In the genomic region with DNA sequence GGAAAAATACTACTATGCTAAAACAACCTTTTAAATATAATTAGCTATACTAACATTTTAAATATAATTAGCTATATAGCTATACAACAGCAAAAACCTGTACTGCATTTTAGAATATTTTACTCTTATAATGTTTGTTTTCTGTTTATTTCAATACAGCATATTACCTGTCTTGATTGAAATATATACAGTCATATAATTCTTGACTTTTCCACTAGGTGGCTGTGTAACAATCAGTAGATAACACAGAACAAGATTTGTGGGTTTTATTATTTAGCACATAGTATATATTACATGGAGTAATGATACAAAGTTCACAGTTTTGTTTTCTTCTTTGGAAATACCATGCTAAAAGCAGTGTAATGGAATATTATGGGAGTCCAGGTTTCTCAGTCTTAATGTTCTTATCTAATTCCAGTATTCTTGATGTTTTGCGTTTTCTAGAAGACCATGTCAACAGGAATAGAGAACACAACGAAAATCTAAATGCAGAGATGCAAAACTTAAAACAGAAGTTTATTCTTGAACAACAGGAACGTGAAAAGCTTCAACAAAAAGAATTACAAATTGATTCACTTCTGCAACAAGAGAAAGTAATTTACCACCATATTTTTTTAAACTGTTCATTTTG, we compare ENCODE assay signal across 9 cellular contexts. TPM values are rescaled to one million over a fixed set of nuclear protein-coding genes. Genes with fewer than 3 reads are reported as not detected.
DNase-seq lines count a peak whose midpoint lies in the region; ATAC-seq, FAIRE-seq and TF ChIP-seq lines count a peak whose summit lies in the region.
"Had no signal": no experiment of that assay in that cellular context is flagged by ENCODE, and none has a peak within 500 bp of the region (broad histone marks: within the 10 kb centered on the region; RNA-seq: fewer than 3 reads in every experiment).

No MANE protein-coding gene starts in this region.

- H3K4me2 ChIP-seq in endothelial cell of umbilical vein (ENCODE audit: insufficient read depth, low read length) (no peak overlapping the region), smooth muscle cell (no peak overlapping the region)
- H3K4me2 ChIP-seq: BLaER1 had no signal

- no peaks in the 10 kb centered on the region for H3K9me1 ChIP-seq in endothelial cell of umbilical vein (replicated peaks; ENCODE audit: control insufficient read depth, extremely low read depth, insufficient read depth, low read length)

- H3K4me3 ChIP-seq in endothelial cell of umbilical vein (replicated peaks in 1 of 3; ENCODE audit: insufficient read depth in 1 of 3, low read depth in 1 of 3, low read length in 3 of 3), result no peak overlapping the region
- no peak overlapping the region for H3K4me3 ChIP-seq in smooth muscle cell
- H3K4me3 ChIP-seq: BLaER1 had no signal

- H2AFZ ChIP-seq in endothelial cell of umbilical vein (ENCODE audit: low read depth, low read length), result no peak overlapping the region
- no peak overlapping the region for H2AFZ ChIP-seq in smooth muscle cell (ENCODE audit: low read depth)

- intact Hi-C loops in endothelial cell of umbilical vein (cut with micrococcal nuclease), result loop anchor here (1.0 to 10.0 kb wide), 2 partner anchors 30 to 1031 kb away; no protein-coding TSS in a partner anchor

- peaks cover 6% of the 10 kb centered on the region for H3K4me1 Mint-ChIP-seq in activated naive CD4-positive, alpha-beta T cell treated with anti-CD3 and anti-CD28 coated beads, Interleukin-2, amount 10 ng/mL, durations not matched to agents 7 days and 5 days

- no peak overlapping the region for H3K27ac Mint-ChIP-seq in activated naive CD4-positive, alpha-beta T cell treated with anti-CD3 and anti-CD28 coated beads, Interleukin-2, amount 10 ng/mL, durations not matched to agents 7 days and 5 days

- H3K27me3 ChIP-seq in endothelial cell of umbilical vein (ENCODE audit: control insufficient read depth in 2 of 2, insufficient read depth in 2 of 2, low read length in 2 of 2) (no peaks in the 10 kb centered on the region), smooth muscle cell (ENCODE audit: low read depth) (no peaks in the 10 kb centered on the region)
- H3K27me3 ChIP-seq: BLaER1 had no signal

- DNase-seq in NCI-H1436 (lab: John Stamatoyannopoulos, UW) (peak; percentile 2), NCI-H1436 treated with DMSO at 0.1 percent for 48 hours (lab: John Stamatoyannopoulos, UW) (no peak), endothelial cell of umbilical vein (ENCODE audit: low read depth, low spot score) (peak; percentile 18), smooth muscle cell (lab: John Stamatoyannopoulos, UW; ENCODE audit: unreplicated experiment) (no peak)
- DNase-seq in activated naive CD4-positive, alpha-beta T cell treated with anti-CD3 and anti-CD28 coated beads, Interleukin-2, amount 10 ng/mL, durations not matched to agents 7 days and 5 days, result no peak

- peaks cover 7% of the 10 kb centered on the region for H3K4me1 ChIP-seq in endothelial cell of umbilical vein (ENCODE audit: control insufficient read depth, extremely low read depth, insufficient read depth, low read length)
- no peaks in the 10 kb centered on the region for H3K4me1 ChIP-seq in smooth muscle cell (ENCODE audit: low read depth)
- H3K4me1 ChIP-seq: BLaER1 had no signal

- peaks cover 65% of the 10 kb centered on the region for H3K36me3 Mint-ChIP-seq in activated naive CD4-positive, alpha-beta T cell treated with anti-CD3 and anti-CD28 coated beads, Interleukin-2, amount 10 ng/mL, durations not matched to agents 7 days and 5 days

- TF ChIP-seq CTCF in endothelial cell of umbilical vein (IDR thresholded peaks at IDR 0.05; ENCODE audit: extremely low read depth in 1 of 2, insufficient read depth in 1 of 2, low read depth in 1 of 2, low read length in 2 of 2), result no peak
- peak; percentile 36 for TF ChIP-seq CTCF in smooth muscle cell (IDR thresholded peaks at IDR 0.05; ENCODE audit: borderline replicate concordance, insufficient read depth, poor library complexity, severe bottlenecking)

- TF ChIP-seq POLR2A in endothelial cell of umbilical vein (IDR thresholded peaks at IDR 0.05; ENCODE audit: low read depth, low read length), result no peak

- no peaks in the 10 kb centered on the region for H3K27me3 Mint-ChIP-seq in activated naive CD4-positive, alpha-beta T cell treated with anti-CD3 and anti-CD28 coated beads, Interleukin-2, amount 10 ng/mL, durations not matched to agents 7 days and 5 days

- H3K36me3 ChIP-seq in endothelial cell of umbilical vein (ENCODE audit: control insufficient read depth in 2 of 2, extremely low read depth in 1 of 2, insufficient read depth in 2 of 2, low read length in 2 of 2) (peaks cover 3 to 5% of the 10 kb centered on the region in 2 experiments), smooth muscle cell (ENCODE audit: low read depth) (no peaks in the 10 kb centered on the region)

- no peaks in the 10 kb centered on the region for H3K79me2 ChIP-seq in endothelial cell of umbilical vein (ENCODE audit: control insufficient read depth, insufficient read depth, low read length)
- H3K79me2 ChIP-seq in smooth muscle cell (ENCODE audit: low read depth), result no peaks in the 10 kb centered on the region

- ATAC-seq in HG03575 (IDR thresholded peaks at IDR 0.05; ENCODE audit: extremely low read depth, insufficient number of reproducible peaks, low FRiP score, unreplicated experiment) (peak; percentile 83), HG03135 (IDR thresholded peaks at IDR 0.05; ENCODE audit: unreplicated experiment) (no peak), GM21360 (IDR thresholded peaks at IDR 0.05; ENCODE audit: unreplicated experiment) (no peak)

- no TSS peak for BruUV-seq in endothelial cell of umbilical vein (replicated peaks; lab: Mats Ljungman, UMichigan)

- no peaks in the 10 kb centered on the region for H3F3A ChIP-seq in smooth muscle cell (ENCODE audit: low read depth)

- dilution Hi-C loops in endothelial cell of umbilical vein (cut with MboI; ENCODE audit: extremely low pct_ligation_motif_present, low sequenced_read_pairs), result no loop called here

- H3K9ac ChIP-seq in endothelial cell of umbilical vein (replicated peaks; ENCODE audit: extremely low read depth, insufficient read depth, low read length), result no peak overlapping the region
- no peak overlapping the region for H3K9ac ChIP-seq in smooth muscle cell (ENCODE audit: low read depth)
- H3K9ac ChIP-seq: BLaER1 had no signal

- no peak for FAIRE-seq in endothelial cell of umbilical vein (lab: Jason Lieb, UNC)

- POLR2A ChIA-PET in endothelial cell of umbilical vein (lab: Charles Lee), result no interaction called here

- no peak overlapping the region for H3K27ac ChIP-seq in endothelial cell of umbilical vein (ENCODE audit: insufficient read depth, low read depth, low read length)
- H3K27ac ChIP-seq in smooth muscle cell (ENCODE audit: low read depth), result no peak overlapping the region
- H3K27ac ChIP-seq: BLaER1 had no signal

- WGBS in smooth muscle cell (ENCODE audit: low lambda C conversion rate), result 94% methylated on average over 3 of the region's 3 CpGs

- no peaks in the 10 kb centered on the region for H3K9me3 ChIP-seq in endothelial cell of umbilical vein (replicated peaks; ENCODE audit: control insufficient read depth, insufficient read depth, low read length)
- H3K9me3 ChIP-seq in smooth muscle cell (replicated peaks; ENCODE audit: low read depth), result no peaks in the 10 kb centered on the region
- H3K9me3 ChIP-seq: BLaER1 had no signal

- H3K9me3 Mint-ChIP-seq in activated naive CD4-positive, alpha-beta T cell treated with anti-CD3 and anti-CD28 coated beads, Interleukin-2, amount 10 ng/mL, durations not matched to agents 7 days and 5 days, result no peaks in the 10 kb centered on the region

- CTCF ChIA-PET in endothelial cell of umbilical vein (lab: Charles Lee), result interaction anchor here (1.0 to 1.5 kb wide), 4 partner anchors 10 to 37 kb away, joined by 3 to 7 read pairs (median 4); a partner anchor contains a TSS
- CTCF ChIA-PET in activated naive CD4-positive, alpha-beta T cell treated with anti-CD3 and anti-CD28 coated beads, Interleukin-2, amount 10 ng/mL, durations not matched to agents 7 days and 5 days (lab: Charles Lee), result interaction anchor here (0.8 to 1.6 kb wide), 8 partner anchors 13 to 1031 kb away, joined by 3 to 7 read pairs (median 4); a partner anchor contains a TSS

- no peak overlapping the region for H3K4me3 Mint-ChIP-seq in activated naive CD4-positive, alpha-beta T cell treated with anti-CD3 and anti-CD28 coated beads, Interleukin-2, amount 10 ng/mL, durations not matched to agents 7 days and 5 days

- no peaks in the 10 kb centered on the region for H4K20me1 ChIP-seq in endothelial cell of umbilical vein (replicated peaks; ENCODE audit: control insufficient read depth, extremely low read depth, insufficient read depth, low read length)
- H4K20me1 ChIP-seq in smooth muscle cell (ENCODE audit: low read depth), result no peaks in the 10 kb centered on the region
- H4K20me1 ChIP-seq: BLaER1 had no signal

RNA-seq across cellular contexts. Expression of a gene that starts 13.3 kb away (rescaled TPM):
- total RNA-seq in endothelial cell of umbilical vein (26.0 and 31.0 TPM in 2 replicates), smooth muscle cell (6.4 and 10.4 TPM in 2 replicates)
- polyA plus RNA-seq in endothelial cell of umbilical vein (3.9 and 5.5 TPM in 2 replicates), smooth muscle cell (5.3 and 6.1 TPM in 2 replicates)
- 9.5 and 11.6 TPM in 2 replicates for polyA plus RNA-seq in endothelial cell of umbilical vein (2011; cell fraction: cytosol; rRNA removed)
- 7.5 and 16.0 TPM in 2 replicates for polyA plus RNA-seq in endothelial cell of umbilical vein (2011; cell fraction: nucleus; rRNA removed)
- 9.5 and 25.6 TPM in 2 replicates for polyA plus RNA-seq in endothelial cell of umbilical vein (2012)
- polyA minus RNA-seq in endothelial cell of umbilical vein, result 3.2 and 3.3 TPM in 2 replicates
- 16.4 TPM for polyA minus RNA-seq in endothelial cell of umbilical vein (2011; cell fraction: cytosol; rRNA and poly(A)+ RNA removed)
- 5.3 and 12.6 TPM in 2 replicates for polyA minus RNA-seq in endothelial cell of umbilical vein (2011; cell fraction: nucleus; rRNA and poly(A)+ RNA removed)

RNA-seq across cellular contexts. Expression of a gene that starts 13.8 kb away (rescaled TPM):
- 46.9 and 50.3 TPM in 2 replicates for total RNA-seq in endothelial cell of umbilical vein
- polyA plus RNA-seq in endothelial cell of umbilical vein, result 2.4 and 3.9 TPM in 2 replicates
- 6.5 and 6.8 TPM in 2 replicates for polyA plus RNA-seq in endothelial cell of umbilical vein (2011; cell fraction: cytosol; rRNA removed)
- 4.1 and 5.5 TPM in 2 replicates for polyA plus RNA-seq in endothelial cell of umbilical vein (2011; cell fraction: nucleus; rRNA removed)
- 21.8 and 24.3 TPM in 2 replicates for polyA plus RNA-seq in endothelial cell of umbilical vein (2012)
- polyA minus RNA-seq in endothelial cell of umbilical vein, result 1.7 and 4.0 TPM in 2 replicates
- polyA minus RNA-seq in endothelial cell of umbilical vein (2011; cell fraction: cytosol; rRNA and poly(A)+ RNA removed), result 7.7 TPM
- polyA minus RNA-seq in endothelial cell of umbilical vein (2011; cell fraction: nucleus; rRNA and poly(A)+ RNA removed), result 3.3 and 5.9 TPM in 2 replicates
- 6.4 and 7.7 TPM in 2 replicates for total RNA-seq in smooth muscle cell
- 31.7 and 33.7 TPM in 2 replicates for polyA plus RNA-seq in smooth muscle cell

RNA-seq across cellular contexts. Expression of a gene that starts 31.7 kb away (rescaled TPM):
- total RNA-seq in endothelial cell of umbilical vein (93.1 and 101 TPM in 2 replicates), smooth muscle cell (63.2 and 64.8 TPM in 2 replicates)
- polyA plus RNA-seq in endothelial cell of umbilical vein (33.9 and 41.5 TPM in 2 replicates), smooth muscle cell (41.0 and 43.3 TPM in 2 replicates)
- polyA plus RNA-seq in endothelial cell of umbilical vein (2011; cell fraction: cytosol; rRNA removed), result 55.0 and 55.8 TPM in 2 replicates
- polyA plus RNA-seq in endothelial cell of umbilical vein (2011; cell fraction: nucleus; rRNA removed), result 29.6 and 42.1 TPM in 2 replicates
- 86.7 and 111 TPM in 2 replicates for polyA plus RNA-seq in endothelial cell of umbilical vein (2012)
- polyA minus RNA-seq in endothelial cell of umbilical vein, result 46.0 and 52.0 TPM in 2 replicates
- polyA minus RNA-seq in endothelial cell of umbilical vein (2011; cell fraction: cytosol; rRNA and poly(A)+ RNA removed), result 18.8 TPM
- 20.0 and 24.9 TPM in 2 replicates for polyA minus RNA-seq in endothelial cell of umbilical vein (2011; cell fraction: nucleus; rRNA and poly(A)+ RNA removed)

RNA-seq across cellular contexts. Expression of a gene that starts 36.3 kb away (rescaled TPM):
- total RNA-seq in endothelial cell of umbilical vein (164 and 186 TPM in 2 replicates), smooth muscle cell (247 and 293 TPM in 2 replicates)
- polyA plus RNA-seq in endothelial cell of umbilical vein (40.8 and 47.2 TPM in 2 replicates), smooth muscle cell (101 and 114 TPM in 2 replicates)
- 91.0 and 109 TPM in 2 replicates for polyA plus RNA-seq in endothelial cell of umbilical vein (2011; cell fraction: cytosol; rRNA removed)
- 77.8 and 101 TPM in 2 replicates for polyA plus RNA-seq in endothelial cell of umbilical vein (2011; cell fraction: nucleus; rRNA removed)
- polyA plus RNA-seq in endothelial cell of umbilical vein (2012), result 203 and 286 TPM in 2 replicates
- polyA minus RNA-seq in endothelial cell of umbilical vein, result 79.3 and 82.4 TPM in 2 replicates
- 56.9 TPM for polyA minus RNA-seq in endothelial cell of umbilical vein (2011; cell fraction: cytosol; rRNA and poly(A)+ RNA removed)
- polyA minus RNA-seq in endothelial cell of umbilical vein (2011; cell fraction: nucleus; rRNA and poly(A)+ RNA removed), result 45.1 and 58.3 TPM in 2 replicates

Comparison
In these comparisons a context has a peak if more than half of its experiments do, and no peak if none do; other contexts are left out.
1. DNase-seq: peak in NCI-H1436 (single experiment) and endothelial cell of umbilical vein (single experiment); none in NCI-H1436 treated with DMSO at 0.1 percent for 48 hours (single experiment), smooth muscle cell (single experiment) and activated naive CD4-positive, alpha-beta T cell treated with anti-CD3 and anti-CD28 coated beads, Interleukin-2, amount 10 ng/mL, durations not matched to agents 7 days and 5 days (single experiment).